In the genomic region with DNA sequence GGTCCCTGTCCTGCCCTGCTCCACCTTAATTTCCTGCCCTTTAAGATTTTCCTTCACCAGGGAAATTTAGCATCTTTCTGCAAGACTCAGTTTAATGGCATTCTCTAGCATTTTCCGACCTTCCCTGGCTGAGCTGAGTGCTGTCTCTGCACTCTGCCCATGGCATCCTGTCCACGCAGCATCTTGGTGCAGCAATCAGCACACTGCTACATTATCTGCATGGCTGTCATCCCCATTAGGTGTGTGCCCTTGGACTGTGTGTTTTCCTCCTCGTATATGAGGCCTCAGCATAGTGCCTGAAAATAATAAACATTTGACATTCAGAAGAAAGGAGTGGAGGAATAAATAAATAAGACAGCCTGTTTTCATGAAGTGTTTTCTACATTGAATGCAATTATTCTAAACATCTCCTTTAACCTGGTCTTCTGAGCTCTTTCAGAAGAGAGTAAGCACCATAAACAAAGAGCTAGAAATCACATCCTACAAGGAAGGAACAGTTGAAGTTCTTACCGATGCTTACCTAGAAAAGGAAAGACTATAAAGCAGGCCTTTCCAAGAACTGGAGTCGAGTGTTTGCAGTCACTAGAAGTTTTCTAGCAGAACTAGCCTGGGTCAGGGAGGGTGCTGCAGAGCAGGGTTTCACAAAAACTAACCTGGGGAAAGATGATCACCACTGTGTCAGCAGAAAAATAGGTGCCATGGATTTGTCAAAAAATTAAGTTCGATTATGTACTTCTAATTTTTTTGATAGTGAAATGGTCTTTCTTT, we compare ENCODE assay signal across 14 cellular contexts.
DNase-seq lines count a peak whose midpoint lies in the region; ATAC-seq and TF ChIP-seq lines count a peak whose summit lies in the region.
"Had no signal": no experiment of that assay in that cellular context is flagged by ENCODE, and none has a peak within 500 bp of the region (broad histone marks: within the 10 kb centered on the region; RNA-seq: fewer than 3 reads in every experiment).

No MANE protein-coding gene starts in this region.

- POLR2A ChIA-PET in activated CD4-positive, alpha-beta T cell treated with anti-CD3 and anti-CD28 coated beads, Interleukin-2, amount 10 ng/mL, durations not matched to agents 7 days and 5 days (lab: Charles Lee) = interaction anchor here (0.7 kb wide), 1 partner anchor 774 kb away, joined by 3 read pairs; no protein-coding TSS in a partner anchor
- POLR2A ChIA-PET in WTC11 (lab: Charles Lee) = no interaction called here

- H3K27me3 Mint-ChIP-seq in activated CD4-positive, alpha-beta T cell treated with anti-CD3 and anti-CD28 coated beads, Interleukin-2, amount 10 ng/mL, durations not matched to agents 7 days and 5 days = no peaks in the 10 kb centered on the region
- H3K27me3 Mint-ChIP-seq in WTC11 (ENCODE audit: low read depth) = no peaks in the 10 kb centered on the region
- H3K27me3 Mint-ChIP-seq: type B pancreatic cell had no signal

- TF ChIP-seq CTCF in WTC11 (IDR thresholded peaks at IDR 0.05) (no peak), left ventricle myocardium inferior (IDR thresholded peaks at IDR 0.05; ENCODE audit: borderline replicate concordance) (no peak), parathyroid adenoma (IDR thresholded peaks at IDR 0.05) (no peak)

- H3K4me3 ChIP-seq in left ventricle myocardium inferior = no peak overlapping the region
- no peak overlapping the region for H3K4me3 ChIP-seq in parathyroid adenoma (ENCODE audit: low read depth, low read length)

- peak overlapping the region; percentile 35 for H3K4me3 Mint-ChIP-seq in activated CD4-positive, alpha-beta T cell treated with anti-CD3 and anti-CD28 coated beads, Interleukin-2, amount 10 ng/mL, durations not matched to agents 7 days and 5 days
- H3K4me3 Mint-ChIP-seq in WTC11 = no peak overlapping the region
- H3K4me3 Mint-ChIP-seq: type B pancreatic cell had no signal

- peaks cover 89% of the 10 kb centered on the region for H3K4me1 Mint-ChIP-seq in activated CD4-positive, alpha-beta T cell treated with anti-CD3 and anti-CD28 coated beads, Interleukin-2, amount 10 ng/mL, durations not matched to agents 7 days and 5 days
- peaks cover 46% of the 10 kb centered on the region for H3K4me1 Mint-ChIP-seq in WTC11

- CTCF ChIA-PET in activated CD4-positive, alpha-beta T cell treated with anti-CD3 and anti-CD28 coated beads, Interleukin-2, amount 10 ng/mL, durations not matched to agents 7 days and 5 days (lab: Charles Lee) = no interaction called here
- CTCF ChIA-PET in WTC11 (lab: Charles Lee) = no interaction called here

- H3K4me1 ChIP-seq in left ventricle myocardium inferior (peaks cover 100% of the 10 kb centered on the region), parathyroid adenoma (peaks cover 64% of the 10 kb centered on the region)

- H3K27ac Mint-ChIP-seq in activated CD4-positive, alpha-beta T cell treated with anti-CD3 and anti-CD28 coated beads, Interleukin-2, amount 10 ng/mL, durations not matched to agents 7 days and 5 days = peak overlapping the region; percentile 74
- peak overlapping the region; percentile 51 for H3K27ac Mint-ChIP-seq in WTC11

- no peaks in the 10 kb centered on the region for H3K9me3 Mint-ChIP-seq in activated CD4-positive, alpha-beta T cell treated with anti-CD3 and anti-CD28 coated beads, Interleukin-2, amount 10 ng/mL, durations not matched to agents 7 days and 5 days
- H3K9me3 Mint-ChIP-seq in WTC11 = no peaks in the 10 kb centered on the region
- H3K9me3 Mint-ChIP-seq: type B pancreatic cell had no signal

- no peak for ATAC-seq in WTC11
- no peak for ATAC-seq in HG03439 (IDR thresholded peaks at IDR 0.05; ENCODE audit: unreplicated experiment)
- ATAC-seq: Panc1 had no signal

- H3K27ac ChIP-seq in left ventricle myocardium inferior (replicated peaks) = peak overlapping the region; percentile 81
- peak overlapping the region; percentile 37 for H3K27ac ChIP-seq in parathyroid adenoma

- H3K36me3 ChIP-seq in left ventricle myocardium inferior (no peaks in the 10 kb centered on the region), parathyroid adenoma (ENCODE audit: control insufficient read depth, insufficient read depth, low read length) (no peaks in the 10 kb centered on the region)

- DNase-seq in activated CD4-positive, alpha-beta T cell treated with anti-CD3 and anti-CD28 coated beads, Interleukin-2, amount 10 ng/mL, durations not matched to agents 7 days and 5 days = no peak
- no peak for DNase-seq in activated CD4-positive, alpha-beta T cell treated with anti-CD3 and anti-CD28 coated beads, Interleukin-2, amount 50 U/mL, for 48 hours
- no peak for DNase-seq in WTC11 (ENCODE audit: low spot score)
- peak; percentile 49 for DNase-seq in left ventricle myocardium inferior
- no peak for DNase-seq in NCI-H2107 treated with DMSO at 0.1 percent for 48 hours (lab: John Stamatoyannopoulos, UW; ENCODE audit: unreplicated experiment)
- DNase-seq in stimulated activated CD4-positive, alpha-beta T cell treated with anti-CD3 and anti-CD28 coated beads, Interleukin-1b, Interleukin-23, amount 100 ng/mL, for 48 hours = no peak
- DNase-seq: activated effector memory CD4-positive, alpha-beta T cell treated with anti-CD3 and anti-CD28 coated beads, Interleukin-2, amount 50 U/mL, for 16 hours; COR-L47; NCI-H2107; stimulated activated CD4-positive, alpha-beta T cell treated with anti-CD3 and anti-CD28 coated beads, Interleukin-4, amount 100 ng/mL, for 1 hour had no signal

- H3K4me2 ChIP-seq in parathyroid adenoma (ENCODE audit: low read length) = no peak overlapping the region

- H2AFZ ChIP-seq in parathyroid adenoma = no peak overlapping the region

- H3K9me3 ChIP-seq in left ventricle myocardium inferior (replicated peaks) (no peaks in the 10 kb centered on the region), parathyroid adenoma (ENCODE audit: control insufficient read depth, low read length) (no peaks in the 10 kb centered on the region)

- H3K27me3 ChIP-seq in left ventricle myocardium inferior (ENCODE audit: low read depth) (no peaks in the 10 kb centered on the region), parathyroid adenoma (ENCODE audit: control insufficient read depth, insufficient read depth, low read length) (no peaks in the 10 kb centered on the region)

- intact Hi-C loops in left ventricle myocardium inferior (cut with micrococcal nuclease) = no loop called here

- peaks cover 20% of the 10 kb centered on the region for H3K36me3 Mint-ChIP-seq in activated CD4-positive, alpha-beta T cell treated with anti-CD3 and anti-CD28 coated beads, Interleukin-2, amount 10 ng/mL, durations not matched to agents 7 days and 5 days (ENCODE audit: low read depth)
- H3K36me3 Mint-ChIP-seq in WTC11 = no peaks in the 10 kb centered on the region

- H3K79me2 ChIP-seq in parathyroid adenoma = peaks cover 54% of the 10 kb centered on the region

- no peak overlapping the region for H3K9ac ChIP-seq in parathyroid adenoma

TF ChIP-seq in WTC11, 78 proteins besides CTCF, POLR2A, EP300 and RAD21:
- TF ChIP-seq, protein P1, sequence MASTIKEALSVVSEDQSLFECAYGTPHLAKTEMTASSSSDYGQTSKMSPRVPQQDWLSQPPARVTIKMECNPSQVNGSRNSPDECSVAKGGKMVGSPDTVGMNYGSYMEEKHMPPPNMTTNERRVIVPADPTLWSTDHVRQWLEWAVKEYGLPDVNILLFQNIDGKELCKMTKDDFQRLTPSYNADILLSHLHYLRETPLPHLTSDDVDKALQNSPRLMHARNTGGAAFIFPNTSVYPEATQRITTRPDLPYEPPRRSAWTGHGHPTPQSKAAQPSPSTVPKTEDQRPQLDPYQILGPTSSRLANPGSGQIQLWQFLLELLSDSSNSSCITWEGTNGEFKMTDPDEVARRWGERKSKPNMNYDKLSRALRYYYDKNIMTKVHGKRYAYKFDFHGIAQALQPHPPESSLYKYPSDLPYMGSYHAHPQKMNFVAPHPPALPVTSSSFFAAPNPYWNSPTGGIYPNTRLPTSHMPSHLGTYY (CRISPR knock-in tag; IDR thresholded peaks at IDR 0.05) = no peak
- TF ChIP-seq, protein P2, sequence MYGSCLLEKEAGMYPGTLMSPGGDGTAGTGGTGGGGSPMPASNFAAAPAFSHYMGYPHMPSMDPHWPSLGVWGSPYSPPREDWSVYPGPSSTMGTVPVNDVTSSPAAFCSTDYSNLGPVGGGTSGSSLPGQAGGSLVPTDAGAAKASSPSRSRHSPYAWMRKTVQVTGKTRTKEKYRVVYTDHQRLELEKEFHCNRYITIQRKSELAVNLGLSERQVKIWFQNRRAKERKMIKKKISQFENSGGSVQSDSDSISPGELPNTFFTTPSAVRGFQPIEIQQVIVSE (CRISPR knock-in tag; IDR thresholded peaks at IDR 0.05; ENCODE audit: borderline replicate concordance) = no peak
- TF ChIP-seq FOXP1 (CRISPR knock-in tag; IDR thresholded peaks at IDR 0.05; ENCODE audit: borderline replicate concordance) = no peak
- TF ChIP-seq, protein P3, sequence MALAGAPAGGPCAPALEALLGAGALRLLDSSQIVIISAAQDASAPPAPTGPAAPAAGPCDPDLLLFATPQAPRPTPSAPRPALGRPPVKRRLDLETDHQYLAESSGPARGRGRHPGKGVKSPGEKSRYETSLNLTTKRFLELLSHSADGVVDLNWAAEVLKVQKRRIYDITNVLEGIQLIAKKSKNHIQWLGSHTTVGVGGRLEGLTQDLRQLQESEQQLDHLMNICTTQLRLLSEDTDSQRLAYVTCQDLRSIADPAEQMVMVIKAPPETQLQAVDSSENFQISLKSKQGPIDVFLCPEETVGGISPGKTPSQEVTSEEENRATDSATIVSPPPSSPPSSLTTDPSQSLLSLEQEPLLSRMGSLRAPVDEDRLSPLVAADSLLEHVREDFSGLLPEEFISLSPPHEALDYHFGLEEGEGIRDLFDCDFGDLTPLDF (CRISPR knock-in tag; IDR thresholded peaks at IDR 0.05) = no peak
